Comparison of ENCODE assay signal across 5 cellular contexts in genomic region chr16:955766-956165, GRCh38. TPM values are rescaled to one million over a fixed set of nuclear protein-coding genes. Genes with fewer than 3 reads are reported as not detected.
A peak's percentile ranks its signal among the peaks of the same experiment; 100 is the strongest.
DNase-seq lines count a peak whose midpoint lies in the region; FAIRE-seq and TF ChIP-seq lines count a peak whose summit lies in the region.
"Not testable (repeated sequence)": the region's sequence is repeated elsewhere in the genome, so short reads cannot be mapped to it uniquely, and the experiment has no call there.
"Had no signal": no experiment of that assay in that cellular context is flagged by ENCODE, and none has a peak within 500 bp of the region (broad histone marks: within the 10 kb centered on the region; RNA-seq: fewer than 3 reads in every experiment).

No MANE protein-coding gene starts in this region.

- DNase-seq in kidney: peak; percentile 42
- not testable (repeated sequence) for DNase-seq in neural crest cell (ENCODE audit: low read depth, low spot score); neuronal stem cell (ENCODE audit: low spot score)

- H3K4me2 ChIP-seq in neuronal stem cell (ENCODE audit: insufficient read depth, low read length, poor library complexity, severe bottlenecking): not testable (repeated sequence)

- H3K9me3 ChIP-seq in kidney (ENCODE audit: control insufficient read depth in 1 of 2, low read length in 2 of 2); neuronal stem cell (replicated peaks in 1 of 2; ENCODE audit: control insufficient read depth in 2 of 2, insufficient read depth in 1 of 2, low read depth in 1 of 2, low read length in 2 of 2): not testable (repeated sequence)

- not testable (repeated sequence) for H2AFZ ChIP-seq in neuronal stem cell (ENCODE audit: low read length)

- not testable (repeated sequence) for H3K18ac ChIP-seq in neuronal stem cell (ENCODE audit: low read length)

- not testable (repeated sequence) for H3K4me3 Mint-ChIP-seq in neural crest cell

- H3K27ac Mint-ChIP-seq in neural crest cell (ENCODE audit: unreplicated experiment): peak overlapping the region; percentile 27

- not testable (repeated sequence) for H3K23ac ChIP-seq in neuronal stem cell (ENCODE audit: low read depth, low read length, poor library complexity)

- not testable (repeated sequence) for H3K27me3 ChIP-seq in neuronal stem cell (ENCODE audit: control insufficient read depth in 3 of 3, insufficient read depth in 3 of 3, low read depth in 1 of 3, low read length in 3 of 3)

- not testable (repeated sequence) for H3K4me1 Mint-ChIP-seq in neural crest cell

- H3K27me3 Mint-ChIP-seq in neural crest cell (ENCODE audit: low read depth): not testable (repeated sequence)

- not testable (repeated sequence) for H4K91ac ChIP-seq in neuronal stem cell (ENCODE audit: low read depth, low read length, poor library complexity)

- peaks cover 9 to 12% of the 10 kb centered on the region in 2 donors for H3K36me3 ChIP-seq in kidney (ENCODE audit: control insufficient read depth in 1 of 2, insufficient read depth in 2 of 2, low read length in 2 of 2)
- not testable (repeated sequence) for H3K36me3 ChIP-seq in neuronal stem cell (replicated peaks in 1 of 2; ENCODE audit: control insufficient read depth in 2 of 2, insufficient read depth in 2 of 2, low read length in 2 of 2)

- H2AK5ac ChIP-seq in neuronal stem cell (ENCODE audit: low read depth, low read length): not testable (repeated sequence)

- not testable (repeated sequence) for H3K9me3 Mint-ChIP-seq in neural crest cell

- H2BK120ac ChIP-seq in neuronal stem cell (ENCODE audit: low read depth, low read length): not testable (repeated sequence)

- not testable (repeated sequence) for H3K36me3 Mint-ChIP-seq in neural crest cell (ENCODE audit: low read depth)

- not testable (repeated sequence) for FAIRE-seq in kidney (lab: Jason Lieb, UNC)

- H3K9ac ChIP-seq in kidney (ENCODE audit: low read length in 2 of 2): not testable (repeated sequence)
- H3K9ac ChIP-seq in neuronal stem cell (ENCODE audit: low read depth, low read length, poor library complexity): peak overlapping the region; percentile 63

- not testable (repeated sequence) for H4K8ac ChIP-seq in neuronal stem cell (ENCODE audit: low read depth, low read length)

- not testable (repeated sequence) for H3K4ac ChIP-seq in neuronal stem cell (ENCODE audit: low read length)

- H3K79me1 ChIP-seq in neuronal stem cell (ENCODE audit: low read depth, low read length): not testable (repeated sequence)

- not testable (repeated sequence) for H3K4me3 ChIP-seq in kidney (ENCODE audit: low read length in 2 of 2); neuronal stem cell (ENCODE audit: low read length in 2 of 2)

- not testable (repeated sequence) for H3K4me1 ChIP-seq in kidney (ENCODE audit: control insufficient read depth in 1 of 2, insufficient read depth in 1 of 2, low read depth in 1 of 2, low read length in 2 of 2); neuronal stem cell (ENCODE audit: control insufficient read depth in 2 of 2, insufficient read depth in 1 of 2, low read depth in 1 of 2, low read length in 2 of 2)

- intact Hi-C loops in kidney (cut with DNase I): not testable (repeated sequence)

- TF ChIP-seq CTCF in kidney (IDR thresholded peaks at IDR 0.05; ENCODE audit: borderline replicate concordance, extremely low read depth, insufficient read depth); neural crest cell (conservative IDR thresholded peaks at IDR 0.05): not testable (repeated sequence)

- H3K27ac ChIP-seq in kidney (ENCODE audit: low read depth in 2 of 2, low read length in 2 of 2); neuronal stem cell (replicated peaks; ENCODE audit: low read length): not testable (repeated sequence)

- H2BK15ac ChIP-seq in neuronal stem cell (ENCODE audit: low read length): not testable (repeated sequence)

- not testable (repeated sequence) for H2BK5ac ChIP-seq in neuronal stem cell (ENCODE audit: low read length)

- no CpG with 5 or more reads among the region's 27 CpGs for WGBS in neuronal stem cell (ENCODE audit: extremely low coverage in 2 of 2, insufficient read length in 2 of 2, insufficient replicate concordance in 1 of 2), 2 donors

- not testable (repeated sequence) for H3K14ac ChIP-seq in neuronal stem cell (ENCODE audit: low read length)

- not testable (repeated sequence) for H2BK12ac ChIP-seq in neuronal stem cell (ENCODE audit: low read length)

RNA-seq across cellular contexts. Expression of gene LMF1, which starts 15.0 kb away (rescaled TPM):
- total RNA-seq in kidney: 28.6 TPM
- polyA plus RNA-seq in kidney (ENCODE audit: insufficient read depth, low read depth, low replicate concordance): 15.4 TPM
- total RNA-seq in neural crest cell: 16.0 and 19.4 TPM in 2 replicates
- 6.9 TPM for polyA plus RNA-seq in neuronal stem cell (2013, experiment 1 of 2)
- 6.7 TPM for polyA plus RNA-seq in neuronal stem cell (2013, experiment 2 of 2)

RNA-seq across cellular contexts. Expression of gene SOX8, which starts 25.8 kb away (rescaled TPM):
- total RNA-seq in kidney (1.0 TPM), neural crest cell (19.4 and 19.8 TPM in 2 replicates)
- 0.17 TPM for polyA plus RNA-seq in kidney (ENCODE audit: insufficient read depth, low read depth, low replicate concordance)
- polyA plus RNA-seq in neuronal stem cell (2013, experiment 1 of 2): 5.1 TPM
- polyA plus RNA-seq in neuronal stem cell (2013, experiment 2 of 2): 5.2 TPM
- polyA plus RNA-seq: AG04450, CD14-positive monocyte had no signal
